In genomic region chr2:97718051-97718882, GRCh38 we compare ENCODE assay signal across 10 cellular contexts. TPM values are rescaled to one million over a fixed set of nuclear protein-coding genes. Genes with fewer than 3 reads are reported as not detected.
A peak's percentile ranks its signal among the peaks of the same experiment; 100 is the strongest.
DNase-seq lines count a peak whose midpoint lies in the region; ATAC-seq and TF ChIP-seq lines count a peak whose summit lies in the region.
"Had no signal": no experiment of that assay in that cellular context is flagged by ENCODE, and none has a peak within 500 bp of the region (broad histone marks: within the 10 kb centered on the region; RNA-seq: fewer than 3 reads in every experiment).

No MANE protein-coding gene starts in this region.

- H3K4me1 ChIP-seq in mucosa of rectum (ENCODE audit: control insufficient read depth in 2 of 2, insufficient read depth in 2 of 2, low read length in 2 of 2) (no peaks in the 10 kb centered on the region), mesenchymal stem cell (ENCODE audit: control insufficient read depth, insufficient read depth, low read depth, low read length) (peaks cover under 1% of the 10 kb centered on the region)

- peak overlapping the region; percentile 11 to 41 for H3K4me3 ChIP-seq in mucosa of rectum (ENCODE audit: low read length in 2 of 2)
- no peak overlapping the region for H3K4me3 ChIP-seq in mesenchymal stem cell (ENCODE audit: insufficient read depth in 1 of 2, low read depth in 1 of 2, low read length in 2 of 2)
- H3K4me3 ChIP-seq: left lung had no signal

- H2AFZ ChIP-seq in mesenchymal stem cell (ENCODE audit: low read depth, low read length) = no peak overlapping the region

- ATAC-seq in CD4-positive, alpha-beta T cell (ENCODE audit: poor library complexity) = peak; percentile 88
- ATAC-seq in HG03064 (IDR thresholded peaks at IDR 0.05; ENCODE audit: low read depth, unreplicated experiment) = peak; percentile 76
- ATAC-seq in GM19455 (IDR thresholded peaks at IDR 0.05; ENCODE audit: unreplicated experiment) = no peak
- ATAC-seq: left lung had no signal

- no peak overlapping the region for H2BK5ac ChIP-seq in mesenchymal stem cell (ENCODE audit: low read depth, low read length, poor library complexity, severe bottlenecking)

- H3K36me3 Mint-ChIP-seq in CD4-positive, alpha-beta T cell (ENCODE audit: low read depth) = peaks cover 89% of the 10 kb centered on the region
- peaks cover 59% of the 10 kb centered on the region for H3K36me3 Mint-ChIP-seq in activated CD4-positive, alpha-beta memory T cell treated with anti-CD3 and anti-CD28 coated beads for 36 hours

- no peaks in the 10 kb centered on the region for H3K79me1 ChIP-seq in mesenchymal stem cell (replicated peaks; ENCODE audit: low read length, poor library complexity, severe bottlenecking)

- no peak overlapping the region for H2BK15ac ChIP-seq in mesenchymal stem cell (ENCODE audit: low read depth, poor library complexity, severe bottlenecking)

- no peak overlapping the region for H3K18ac ChIP-seq in mesenchymal stem cell (ENCODE audit: low read depth in 1 of 2, low read length in 2 of 2)

- DNase-seq in CD4-positive, alpha-beta T cell = peak; percentile 57 to 75 (median 70)
- DNase-seq in activated CD4-positive, alpha-beta memory T cell treated with anti-CD3 and anti-CD28 coated beads for 36 hours = peak; percentile 87
- DNase-seq in mesenchymal stem cell (no peak), DMS 273 treated with DMSO at 0.1 percent for 48 hours (lab: John Stamatoyannopoulos, UW) (no peak), anterior cingulate cortex (lab: John Stamatoyannopoulos, UW) (no peak)

- H4K8ac ChIP-seq in mesenchymal stem cell (ENCODE audit: low read length) = no peak overlapping the region

- peak overlapping the region; percentile 98 for H3K27ac Mint-ChIP-seq in CD4-positive, alpha-beta T cell
- peak overlapping the region; percentile 95 for H3K27ac Mint-ChIP-seq in activated CD4-positive, alpha-beta memory T cell treated with anti-CD3 and anti-CD28 coated beads for 36 hours

- CTCF ChIA-PET in CD4-positive, alpha-beta T cell (lab: Charles Lee) = interaction anchor here (1.0 to 2.0 kb wide), 7 partner anchors 8 to 128 kb away, joined by 3 to 13 read pairs (median 5); no protein-coding TSS in a partner anchor
- CTCF ChIA-PET in activated CD4-positive, alpha-beta memory T cell treated with anti-CD3 and anti-CD28 coated beads for 36 hours (lab: Charles Lee) = interaction anchor here (1.0 to 2.6 kb wide), 8 partner anchors 8 to 127 kb away, joined by 4 to 26 read pairs (median 12); partner anchors contain the start of gene ACTR1B

- no peak overlapping the region for H2BK12ac ChIP-seq in mesenchymal stem cell (ENCODE audit: low read length in 2 of 2)

- no peak overlapping the region for H2AK5ac ChIP-seq in mesenchymal stem cell (ENCODE audit: low read length, severe bottlenecking)

- peak overlapping the region; percentile 88 for H3K27ac ChIP-seq in CD4-positive, alpha-beta T cell (ENCODE audit: low read depth, low read length)
- peak overlapping the region in 1 of 2 donors; percentile 23 for H3K27ac ChIP-seq in mucosa of rectum (ENCODE audit: low read depth in 2 of 2, low read length in 2 of 2)
- no peak overlapping the region for H3K27ac ChIP-seq in mesenchymal stem cell (ENCODE audit: low read length, poor library complexity, severe bottlenecking)

- H2BK120ac ChIP-seq in mesenchymal stem cell (ENCODE audit: low read depth, low read length) = no peak overlapping the region

- H3K4ac ChIP-seq in mesenchymal stem cell (ENCODE audit: low read depth in 1 of 2, low read length in 2 of 2) = no peak overlapping the region

- H4K91ac ChIP-seq in mesenchymal stem cell (ENCODE audit: low read length) = no peak overlapping the region

- peak overlapping the region; percentile 89 for H3K4me3 Mint-ChIP-seq in CD4-positive, alpha-beta T cell
- H3K4me3 Mint-ChIP-seq in activated CD4-positive, alpha-beta memory T cell treated with anti-CD3 and anti-CD28 coated beads for 36 hours = peak overlapping the region; percentile 76

- no peak for TF ChIP-seq CTCF in CD4-positive, alpha-beta T cell (IDR thresholded peaks at IDR 0.05)

- POLR2A ChIA-PET in CD4-positive, alpha-beta T cell (lab: Charles Lee) = interaction anchor here (0.7 to 3.4 kb wide), 14 partner anchors 9 to 747 kb away, joined by 3 to 20 read pairs (median 6); partner anchors contain the start of genes ACTR1B and COX5B
- POLR2A ChIA-PET in activated CD4-positive, alpha-beta memory T cell treated with anti-CD3 and anti-CD28 coated beads for 36 hours (lab: Charles Lee) = interaction anchor here (0.7 to 1.8 kb wide), 6 partner anchors 9 to 73 kb away, joined by 3 to 12 read pairs (median 4); partner anchors contain the start of gene COX5B

- H3K36me3 ChIP-seq in mucosa of rectum (ENCODE audit: control insufficient read depth in 2 of 2, insufficient read depth in 2 of 2, low read length in 2 of 2) = no peaks in the 10 kb centered on the region
- no peaks in the 10 kb centered on the region for H3K36me3 ChIP-seq in mesenchymal stem cell (ENCODE audit: control insufficient read depth in 1 of 2, insufficient read depth in 2 of 2, low read depth in 1 of 2, low read length in 2 of 2)
- H3K36me3 ChIP-seq: left lung had no signal

- no peak overlapping the region for H3K23ac ChIP-seq in mesenchymal stem cell (ENCODE audit: low read length in 2 of 2)

- peaks cover 92% of the 10 kb centered on the region for H3K4me1 Mint-ChIP-seq in CD4-positive, alpha-beta T cell (ENCODE audit: low read depth)
- H3K4me1 Mint-ChIP-seq in activated CD4-positive, alpha-beta memory T cell treated with anti-CD3 and anti-CD28 coated beads for 36 hours (ENCODE audit: low read depth) = peaks cover 71% of the 10 kb centered on the region

- no peak overlapping the region for H3K4me2 ChIP-seq in mesenchymal stem cell (ENCODE audit: low read length, poor library complexity, severe bottlenecking)

- no peak overlapping the region for H3K9ac ChIP-seq in mucosa of rectum (ENCODE audit: low read depth in 1 of 2, low read length in 2 of 2)
- H3K9ac ChIP-seq in mesenchymal stem cell (ENCODE audit: low read length) = no peak overlapping the region

- H3K9me3 Mint-ChIP-seq in CD4-positive, alpha-beta T cell = no peaks in the 10 kb centered on the region
- H3K9me3 Mint-ChIP-seq in activated CD4-positive, alpha-beta memory T cell treated with anti-CD3 and anti-CD28 coated beads for 36 hours = no peaks in the 10 kb centered on the region

- no peaks in the 10 kb centered on the region for H3K27me3 Mint-ChIP-seq in CD4-positive, alpha-beta T cell
- no peaks in the 10 kb centered on the region for H3K27me3 Mint-ChIP-seq in activated CD4-positive, alpha-beta memory T cell treated with anti-CD3 and anti-CD28 coated beads for 36 hours

- WGBS in mesenchymal stem cell = 86% methylated on average over 21 of the region's 21 CpGs

- no peak overlapping the region for H3K14ac ChIP-seq in mesenchymal stem cell (ENCODE audit: low read length in 2 of 2)

- no peaks in the 10 kb centered on the region for H3K9me3 ChIP-seq in CD4-positive, alpha-beta T cell (ENCODE audit: control insufficient read depth, low read length)
- H3K9me3 ChIP-seq in mucosa of rectum (ENCODE audit: control insufficient read depth in 2 of 2, low read length in 2 of 2) = no peaks in the 10 kb centered on the region
- no peaks in the 10 kb centered on the region for H3K9me3 ChIP-seq in mesenchymal stem cell (ENCODE audit: control insufficient read depth, low read length)
- H3K9me3 ChIP-seq: Caco-2, left lung had no signal

- intact Hi-C loops in CD4-positive, alpha-beta T cell (cut with DNase I, micrococcal nuclease) = loop anchor here in 1 of 2 experiments (10.0 kb wide), 2 partner anchors 277 to 1107 kb away; partner anchors contain the start of gene TMEM131
- intact Hi-C loops in activated CD4-positive, alpha-beta memory T cell treated with anti-CD3 and anti-CD28 coated beads for 36 hours (cut with micrococcal nuclease) = loop anchor here (1.0 to 10.0 kb wide), 2 partner anchors 27 to 277 kb away; partner anchors contain the start of gene TMEM131

- H3K27me3 ChIP-seq in CD4-positive, alpha-beta T cell (ENCODE audit: control insufficient read depth, insufficient read depth, low read length) = no peaks in the 10 kb centered on the region
- H3K27me3 ChIP-seq in mucosa of rectum (ENCODE audit: control insufficient read depth in 2 of 2, insufficient read depth in 2 of 2, low read length in 2 of 2) = no peaks in the 10 kb centered on the region
- peaks cover 12 to 50% of the 10 kb centered on the region in 2 experiments for H3K27me3 ChIP-seq in mesenchymal stem cell (ENCODE audit: control insufficient read depth in 1 of 2, insufficient read depth in 1 of 2, low read length in 2 of 2)

RNA-seq across cellular contexts. Expression of gene ZAP70, which starts 4.9 kb away (rescaled TPM):
- 100 to 1,000 TPM; 440 to 470 TPM for total RNA-seq in CD4-positive, alpha-beta T cell
- 100 to 1,000 TPM; 160 to 166 TPM for total RNA-seq in activated CD4-positive, alpha-beta memory T cell treated with anti-CD3 and anti-CD28 coated beads for 36 hours
- 0.48 TPM for polyA plus RNA-seq in mesenchymal stem cell (2013, experiment 1 of 2)
- polyA plus RNA-seq in mesenchymal stem cell (2013, experiment 2 of 2) = 0.74 TPM

RNA-seq across cellular contexts. Expression of gene C2orf92, which starts 48.8 kb away (rescaled TPM):
- total RNA-seq in CD4-positive, alpha-beta T cell = 10 to 100 TPM; 12.4 to 13.4 TPM
- 1 to 10 TPM; 4.5 to 4.8 TPM for total RNA-seq in activated CD4-positive, alpha-beta memory T cell treated with anti-CD3 and anti-CD28 coated beads for 36 hours
- 1.5 TPM for polyA plus RNA-seq in mesenchymal stem cell (2013, experiment 1 of 2)
- 1.9 TPM for polyA plus RNA-seq in mesenchymal stem cell (2013, experiment 2 of 2)

RNA-seq across cellular contexts. Expression of gene ACTR1B, which starts 54.4 kb away (rescaled TPM):
- 10 to 100 TPM; 89.5 to 92.8 TPM for total RNA-seq in CD4-positive, alpha-beta T cell
- total RNA-seq in activated CD4-positive, alpha-beta memory T cell treated with anti-CD3 and anti-CD28 coated beads for 36 hours = 100 to 1,000 TPM; 113 to 114 TPM
- polyA plus RNA-seq in mesenchymal stem cell (2013, experiment 1 of 2) = 29.7 TPM
- polyA plus RNA-seq in mesenchymal stem cell (2013, experiment 2 of 2) = 29.4 TPM

Comparison
In these comparisons a context has a peak if more than half of its experiments do, and no peak if none do; other contexts are left out.
1. DNase-seq: peak in CD4-positive, alpha-beta T cell (10 of 10) and activated CD4-positive, alpha-beta memory T cell treated with anti-CD3 and anti-CD28 coated beads for 36 hours (single experiment); none in mesenchymal stem cell (single experiment), DMS 273 treated with DMSO at 0.1 percent for 48 hours (single experiment) and anterior cingulate cortex (0 of 58).
2. H3K4me3 ChIP-seq: peak in mucosa of rectum (2 of 2); none in mesenchymal stem cell (0 of 2).